ENCODE assay signal across 25 cellular contexts in genomic region chr3:146153429-146153828, GRCh38. TPM values are rescaled to one million over a fixed set of nuclear protein-coding genes. Genes with fewer than 3 reads are reported as not detected.
DNase-seq lines count a peak whose midpoint lies in the region; ATAC-seq, FAIRE-seq and TF ChIP-seq lines count a peak whose summit lies in the region.
"Had no signal": no experiment of that assay in that cellular context is flagged by ENCODE, and none has a peak within 500 bp of the region (broad histone marks: within the 10 kb centered on the region; RNA-seq: fewer than 3 reads in every experiment).

No MANE protein-coding gene starts in this region.

- intact Hi-C loops in right lobe of liver (cut with DNase I): no loop called here
- intact Hi-C loops in sigmoid colon (cut with DNase I): no loop called here

- peaks cover 2% of the 10 kb centered on the region; the same call in 1 of the 2 replicates for H3K36me3 Mint-ChIP-seq in WTC11
- H3K36me3 Mint-ChIP-seq: activated CD8-positive, alpha-beta memory T cell treated with anti-CD3 and anti-CD28 coated beads, Interleukin-2, amount 10 ng/mL, durations not matched to agents 7 days and 5 days; activated naive CD4-positive, alpha-beta T cell treated with anti-CD3 and anti-CD28 coated beads, Interleukin-2, amount 50 U/mL, for 24 hours; CD14-positive monocyte; natural killer cell treated with Interleukin-12 subunit alpha and Interleukin-12 subunit beta and Interleukin-15 and Interleukin-18, amount 100 ng/mL, for 72 hours had no signal

- ATAC-seq in A549 (no peak), WTC11 (peak; percentile 63), right lobe of liver (peak; percentile 15 to 71 (median 60)), HG03460 (IDR thresholded peaks at IDR 0.05; ENCODE audit: unreplicated experiment) (no peak)
- ATAC-seq: activated CD8-positive, alpha-beta memory T cell treated with anti-CD3 and anti-CD28 coated beads, Interleukin-2, amount 10 ng/mL, durations not matched to agents 7 days and 5 days; gastrocnemius medialis; natural killer cell treated with Interleukin-12 subunit alpha and Interleukin-12 subunit beta and Interleukin-15 and Interleukin-18, amount 100 ng/mL, for 72 hours; T-helper 17 cell; upper lobe of right lung had no signal

- H3K4me1 Mint-ChIP-seq in WTC11: peaks cover 67% of the 10 kb centered on the region
- H3K4me1 Mint-ChIP-seq: activated CD4-positive, alpha-beta T cell treated with anti-CD3 and anti-CD28 coated beads, Interleukin-2, amount 10 ng/mL, durations not matched to agents 7 days and 5 days; activated CD8-positive, alpha-beta memory T cell treated with anti-CD3 and anti-CD28 coated beads, Interleukin-2, amount 10 ng/mL, durations not matched to agents 7 days and 5 days; activated naive CD4-positive, alpha-beta T cell treated with anti-CD3 and anti-CD28 coated beads, Interleukin-2, amount 50 U/mL, for 24 hours; T-helper 17 cell had no signal

- TF ChIP-seq RAD21 in A549 (conservative IDR thresholded peaks at IDR 0.05 in 1 of 2, IDR thresholded peaks at IDR 0.05 in 1 of 2): no peak

- H3K27ac ChIP-seq in A549 (peak overlapping the region in 1 of 2 experiments; percentile 58; a peak in 2 of 6 replicates), right lobe of liver (peak overlapping the region in 2 of 3 donors; percentile 97 to 98), sigmoid colon (peak overlapping the region; percentile 93 to 94 (median 93))
- H3K27ac ChIP-seq: gastrocnemius medialis, upper lobe of right lung had no signal

- no peaks in the 10 kb centered on the region for H3K36me3 ChIP-seq in right lobe of liver
- no peaks in the 10 kb centered on the region for H3K36me3 ChIP-seq in sigmoid colon
- H3K36me3 ChIP-seq: gastrocnemius medialis, Peyer's patch, upper lobe of right lung had no signal

- no peaks in the 10 kb centered on the region for H3K27me3 ChIP-seq in right lobe of liver
- H3K27me3 ChIP-seq in sigmoid colon: no peaks in the 10 kb centered on the region
- H3K27me3 ChIP-seq: gastrocnemius medialis, MG63, Peyer's patch, upper lobe of right lung had no signal

- H3K4me2 ChIP-seq in A549: peak overlapping the region; percentile 97

- POLR2A ChIA-PET in A549 (lab: Yijun Ruan, JAX) (no interaction called here), WTC11 (lab: Charles Lee) (no interaction called here)

- H3K27ac Mint-ChIP-seq in WTC11: peak overlapping the region; percentile 57
- H3K27ac Mint-ChIP-seq: activated CD4-positive, alpha-beta T cell treated with anti-CD3 and anti-CD28 coated beads, Interleukin-2, amount 10 ng/mL, durations not matched to agents 7 days and 5 days; activated CD8-positive, alpha-beta memory T cell treated with anti-CD3 and anti-CD28 coated beads, Interleukin-2, amount 10 ng/mL, durations not matched to agents 7 days and 5 days; activated naive CD4-positive, alpha-beta T cell treated with anti-CD3 and anti-CD28 coated beads, Interleukin-2, amount 50 U/mL, for 24 hours; natural killer cell treated with Interleukin-12 subunit alpha and Interleukin-12 subunit beta and Interleukin-15 and Interleukin-18, amount 100 ng/mL, for 72 hours; stimulated activated naive CD8-positive, alpha-beta T cell treated with anti-CD3 and anti-CD28 coated beads, Interleukin-15, Interleukin-2, amounts not matched to agents 100 ng/mL and 50 ng/mL, for 24 hours; T-helper 17 cell had no signal

- H3K4me3 ChIP-seq in A549 (no peak overlapping the region), right lobe of liver (no peak overlapping the region), sigmoid colon (peak overlapping the region in 2 of 4 donors; percentile 4 to 17)
- H3K4me3 ChIP-seq: gastrocnemius medialis, MG63, Peyer's patch, upper lobe of right lung had no signal

- WGBS in A549 (ENCODE audit: missing lambda C conversion rate): 76% methylated on average over 4 of the region's 4 CpGs
- WGBS in right lobe of liver (ENCODE audit: insufficient coverage, low coverage, low lambda C conversion rate, missing lambda C conversion rate): 45% methylated on average over 4 of the region's 4 CpGs
- 79 to 89% methylated on average over 4 of the region's 4 CpGs for WGBS in sigmoid colon, 2 donors

- no peaks in the 10 kb centered on the region for H3K9me3 Mint-ChIP-seq in WTC11
- H3K9me3 Mint-ChIP-seq: activated CD4-positive, alpha-beta T cell treated with anti-CD3 and anti-CD28 coated beads, Interleukin-2, amount 10 ng/mL, durations not matched to agents 7 days and 5 days; activated naive CD4-positive, alpha-beta T cell treated with anti-CD3 and anti-CD28 coated beads, Interleukin-2, amount 50 U/mL, for 24 hours; CD14-positive monocyte; natural killer cell treated with Interleukin-12 subunit alpha and Interleukin-12 subunit beta and Interleukin-15 and Interleukin-18, amount 100 ng/mL, for 72 hours; stimulated activated naive CD8-positive, alpha-beta T cell treated with anti-CD3 and anti-CD28 coated beads, Interleukin-15, Interleukin-2, amounts not matched to agents 100 ng/mL and 50 ng/mL, for 24 hours had no signal

- CTCF ChIA-PET in A549 (lab: Yijun Ruan, JAX) (interaction anchor here (1.5 kb wide), 1 partner anchor 36 kb away, joined by 4 read pairs; no protein-coding TSS in a partner anchor), WTC11 (lab: Charles Lee) (interaction anchor here (1.1 to 1.3 kb wide), 2 partner anchors 34 to 88 kb away, joined by 3 to 4 read pairs; no protein-coding TSS in a partner anchor)

- 0 out of 2 replicates have a peak overlapping the region, but pooled peaks have one; percentile 9 for H3K4me3 Mint-ChIP-seq in WTC11
- H3K4me3 Mint-ChIP-seq: activated CD4-positive, alpha-beta T cell treated with anti-CD3 and anti-CD28 coated beads, Interleukin-2, amount 10 ng/mL, durations not matched to agents 7 days and 5 days; activated CD8-positive, alpha-beta memory T cell treated with anti-CD3 and anti-CD28 coated beads, Interleukin-2, amount 10 ng/mL, durations not matched to agents 7 days and 5 days; activated naive CD4-positive, alpha-beta T cell treated with anti-CD3 and anti-CD28 coated beads, Interleukin-2, amount 50 U/mL, for 24 hours; CD14-positive monocyte; natural killer cell treated with Interleukin-12 subunit alpha and Interleukin-12 subunit beta and Interleukin-15 and Interleukin-18, amount 100 ng/mL, for 72 hours; stimulated activated naive CD8-positive, alpha-beta T cell treated with anti-CD3 and anti-CD28 coated beads, Interleukin-15, Interleukin-2, amounts not matched to agents 100 ng/mL and 50 ng/mL, for 24 hours; T-helper 17 cell had no signal

- TF ChIP-seq EP300 in A549 (IDR thresholded peaks at IDR 0.05) (no peak), sigmoid colon (IDR thresholded peaks at IDR 0.05) (no peak)

- H3K4me1 ChIP-seq in A549: peaks cover 96% of the 10 kb centered on the region
- peaks cover 0 to 49% (median 20%) of the 10 kb centered on the region in 4 donors for H3K4me1 ChIP-seq in right lobe of liver
- H3K4me1 ChIP-seq in sigmoid colon: peaks cover 0 to 96% (median 78%) of the 10 kb centered on the region in 4 donors

- H3K9me3 ChIP-seq in A549 (no peaks in the 10 kb centered on the region), right lobe of liver (no peaks in the 10 kb centered on the region), sigmoid colon (no peaks in the 10 kb centered on the region)
- H3K9me3 ChIP-seq: gastrocnemius medialis, MG63, Peyer's patch, upper lobe of right lung had no signal

- TF ChIP-seq POLR2A in A549 (IDR thresholded peaks at IDR 0.05; ENCODE audit: low read length): no peak
- no peak for TF ChIP-seq POLR2A in right lobe of liver (IDR thresholded peaks at IDR 0.05)
- no peak for TF ChIP-seq POLR2A in sigmoid colon (IDR thresholded peaks at IDR 0.05)

- H3K27me3 Mint-ChIP-seq in WTC11 (ENCODE audit: low read depth): no peaks in the 10 kb centered on the region

- TF ChIP-seq CTCF in A549 (IDR thresholded peaks at IDR 0.05): no peak
- TF ChIP-seq CTCF in WTC11 (IDR thresholded peaks at IDR 0.05): no peak
- TF ChIP-seq CTCF in right lobe of liver (IDR thresholded peaks at IDR 0.05): no peak
- no peak for TF ChIP-seq CTCF in sigmoid colon (IDR thresholded peaks at IDR 0.05)

- no peak for FAIRE-seq in A549 (lab: Jason Lieb, UNC)
- FAIRE-seq: astrocyte, H54 had no signal

- no peak for DNase-seq in A549 (ENCODE audit: low read depth in 1 of 2, low spot score in 1 of 2)
- no peak for DNase-seq in WTC11 (ENCODE audit: low spot score)
- DNase-seq in right lobe of liver: peak in 1 of 3 donors; percentile 46
- DNase-seq in sigmoid colon: no peak
- DNase-seq in EL: no peak
- DNase-seq in NCI-H82 (lab: John Stamatoyannopoulos, UW): no peak
- DNase-seq in amygdala (lab: John Stamatoyannopoulos, UW): no peak
- DNase-seq: activated CD4-positive, alpha-beta T cell treated with anti-CD3 and anti-CD28 coated beads, Interleukin-2, amount 10 ng/mL, durations not matched to agents 7 days and 5 days; activated CD8-positive, alpha-beta memory T cell treated with anti-CD3 and anti-CD28 coated beads, Interleukin-2, amount 10 ng/mL, durations not matched to agents 7 days and 5 days; cerebellar nuclear complex; effector CD4-positive, alpha-beta T cell; gastrocnemius medialis; MG63; NCI-H1417; Peyer's patch; stimulated activated CD4-positive, alpha-beta T cell treated with anti-CD3 and anti-CD28 coated beads, Interleukin-4, amount 100 ng/mL, for 4 hours; T-helper 17 cell; upper lobe of right lung had no signal

TF ChIP-seq in A549, 52 proteins besides CTCF, POLR2A, EP300 and RAD21 (continues in another document):
- TF ChIP-seq HOXB5 (CRISPR knock-in tag; IDR thresholded peaks at IDR 0.05): no peak
- TF ChIP-seq NFE2L2 (conservative IDR thresholded peaks at IDR 0.05; ENCODE audit: low read length): no peak
- no peak for TF ChIP-seq KDM1A (IDR thresholded peaks at IDR 0.05; ENCODE audit: low read depth)

TF ChIP-seq in WTC11, 78 proteins besides CTCF, POLR2A, EP300 and RAD21 (continues in another document):
- TF ChIP-seq NR3C1 (CRISPR knock-in tag; conservative IDR thresholded peaks at IDR 0.05; ENCODE audit: low read depth): no peak
- no peak for TF ChIP-seq ZBTB21 (CRISPR knock-in tag; IDR thresholded peaks at IDR 0.05; ENCODE audit: borderline replicate concordance)
- no peak for TF ChIP-seq SMAD3 (CRISPR knock-in tag; IDR thresholded peaks at IDR 0.05; ENCODE audit: borderline replicate concordance)

RNA-seq across cellular contexts. Expression of gene PLOD2, which starts 7.6 kb away (rescaled TPM):
- polyA plus RNA-seq in A549 (2011; rRNA removed) (161 and 174 TPM in 2 replicates), A549 (2017; fragmentation: RNase III; extraction: RNeasy Plus Mini Kit Qiagen cat#74134 plus additional on column Dnase treatment) (159 to 184 TPM (median 171 TPM) in 3 replicates), sigmoid colon (10 to 100 TPM; 13.6 to 36.7 (median 22.2) TPM)
- 20.1 and 22.2 TPM in 2 replicates for polyA plus RNA-seq in A549 (2012; cell fraction: cytosol; rRNA removed)
- polyA plus RNA-seq in A549 (2012; cell fraction: nucleus; rRNA removed): 20.3 and 34.8 TPM in 2 replicates
- 45.9 and 46.7 TPM in 2 replicates for polyA minus RNA-seq in A549 (2011; rRNA and poly(A)+ RNA removed)
- total RNA-seq in WTC11 (2021) (36.6 to 40.7 TPM (median 39.3 TPM) in 3 replicates), right lobe of liver (100 to 1,000 TPM in 1 of 6 experiments, 10 to 100 TPM in 5; 22.7 to 196 (median 57.6) TPM), sigmoid colon (10 to 100 TPM; 63.3 to 79.9 (median 75.5) TPM)
- polyA plus RNA-seq: CD14-positive monocyte had no signal

Comparison
In these comparisons a context has a peak if more than half of its experiments do, and no peak if none do; other contexts are left out.
1. ATAC-seq: peak in WTC11 (single experiment) and right lobe of liver (4 of 4); none in A549 (0 of 2) and HG03460 (single experiment).